ENCODE assay signal across 14 cellular contexts in genomic region chr11:115927823-115928329, GRCh38.
DNase-seq lines count a peak whose midpoint lies in the region; ATAC-seq and TF ChIP-seq lines count a peak whose summit lies in the region.
"Had no signal": no experiment of that assay in that cellular context is flagged by ENCODE, and none has a peak within 500 bp of the region (broad histone marks: within the 10 kb centered on the region; RNA-seq: fewer than 3 reads in every experiment).

No MANE protein-coding gene starts in this region.

- H4K20me1 ChIP-seq in neural progenitor cell (ENCODE audit: low read depth) (no peaks in the 10 kb centered on the region), osteoblast (ENCODE audit: insufficient read depth, low read length) (no peaks in the 10 kb centered on the region)

- intact Hi-C loops in left colon (cut with DNase I, micrococcal nuclease), result no loop called here

- ATAC-seq in GM21619 (IDR thresholded peaks at IDR 0.05; ENCODE audit: unreplicated experiment) (peak; percentile 37), HG03103 (IDR thresholded peaks at IDR 0.05; ENCODE audit: low read depth, unreplicated experiment) (peak; percentile 37), left colon (no peak)
- ATAC-seq: activated CD8-positive, alpha-beta memory T cell treated with anti-CD3 and anti-CD28 coated beads, Interleukin-2, amount 10 ng/mL, durations not matched to agents 7 days and 5 days; CD8-positive, alpha-beta T cell; heart left ventricle had no signal

- DNase-seq in neural progenitor cell (ENCODE audit: low spot score) (no peak), left colon (no peak), WERI-Rb-1 (no peak), osteoblast (ENCODE audit: insufficient read length, low spot score, missing footprints) (no peak), NCI-H748 treated with DMSO at 0.1 percent for 48 hours (lab: John Stamatoyannopoulos, UW) (no peak)
- DNase-seq: activated CD8-positive, alpha-beta memory T cell treated with anti-CD3 and anti-CD28 coated beads, Interleukin-2, amount 10 ng/mL, durations not matched to agents 7 days and 5 days; amygdala; CD8-positive, alpha-beta T cell; heart left ventricle; mesenchymal stem cell; testis had no signal

- no peaks in the 10 kb centered on the region for H3K9me3 Mint-ChIP-seq in neural progenitor cell

- H3K9ac ChIP-seq in neural progenitor cell, result no peak overlapping the region

- H3K79me2 ChIP-seq in neural progenitor cell (ENCODE audit: low read depth) (no peaks in the 10 kb centered on the region), osteoblast (ENCODE audit: insufficient read depth, low read length) (no peaks in the 10 kb centered on the region)

- peaks cover 36% of the 10 kb centered on the region for H3K4me1 Mint-ChIP-seq in neural progenitor cell

- H3K4me3 Mint-ChIP-seq in neural progenitor cell, result no peak overlapping the region
- H3K4me3 Mint-ChIP-seq: activated CD8-positive, alpha-beta memory T cell treated with anti-CD3 and anti-CD28 coated beads, Interleukin-2, amount 10 ng/mL, durations not matched to agents 7 days and 5 days; CD8-positive, alpha-beta T cell had no signal

- H3K27me3 Mint-ChIP-seq in neural progenitor cell (ENCODE audit: insufficient read depth, low read depth), result peaks cover 10% of the 10 kb centered on the region
- H3K27me3 Mint-ChIP-seq: activated CD8-positive, alpha-beta memory T cell treated with anti-CD3 and anti-CD28 coated beads, Interleukin-2, amount 10 ng/mL, durations not matched to agents 7 days and 5 days had no signal

- peak; percentile 35 for TF ChIP-seq POLR2A in GM18951 (IDR thresholded peaks at IDR 0.05; ENCODE audit: extremely low read depth, insufficient read depth, insufficient read length)

- in situ Hi-C loops in GM18951 (cut with MboI; ENCODE audit: low sequenced_read_pairs, unreplicated experiment), result no loop called here

- no peaks in the 10 kb centered on the region for H3K27me3 ChIP-seq in neural progenitor cell
- H3K27me3 ChIP-seq in WERI-Rb-1 (ENCODE audit: insufficient read depth, low read depth, severe bottlenecking), result no peaks in the 10 kb centered on the region
- no peaks in the 10 kb centered on the region for H3K27me3 ChIP-seq in osteoblast (ENCODE audit: insufficient read depth, low read length)
- H3K27me3 ChIP-seq: heart left ventricle, testis had no signal

- no peaks in the 10 kb centered on the region for H3K36me3 ChIP-seq in neural progenitor cell
- no peaks in the 10 kb centered on the region for H3K36me3 ChIP-seq in WERI-Rb-1
- no peaks in the 10 kb centered on the region for H3K36me3 ChIP-seq in osteoblast (ENCODE audit: insufficient read depth, low read length)
- H3K36me3 ChIP-seq: heart left ventricle had no signal

- peak overlapping the region; percentile 42 for H2AFZ ChIP-seq in neural progenitor cell (replicated peaks)
- no peak overlapping the region for H2AFZ ChIP-seq in osteoblast (ENCODE audit: low read length)

- H3F3A ChIP-seq in neural progenitor cell (ENCODE audit: low read depth), result no peaks in the 10 kb centered on the region

- H3K4me1 ChIP-seq in neural progenitor cell (peaks cover 24% of the 10 kb centered on the region), osteoblast (ENCODE audit: insufficient read depth, low read length) (no peaks in the 10 kb centered on the region)
- H3K4me1 ChIP-seq: testis had no signal

- H3K36me3 Mint-ChIP-seq in neural progenitor cell, result no peaks in the 10 kb centered on the region
- H3K36me3 Mint-ChIP-seq: activated CD8-positive, alpha-beta memory T cell treated with anti-CD3 and anti-CD28 coated beads, Interleukin-2, amount 10 ng/mL, durations not matched to agents 7 days and 5 days; CD8-positive, alpha-beta T cell had no signal

- TF ChIP-seq CTCF in neural progenitor cell (IDR thresholded peaks at IDR 0.05) (no peak), WERI-Rb-1 (IDR thresholded peaks at IDR 0.05; ENCODE audit: low read depth, low read length) (no peak), osteoblast (IDR thresholded peaks at IDR 0.05; ENCODE audit: extremely low read depth, low read depth, low read length) (no peak)

- H3K4me3 ChIP-seq in neural progenitor cell, result no peak overlapping the region
- no peak overlapping the region for H3K4me3 ChIP-seq in WERI-Rb-1 (ENCODE audit: low read depth, low read length)
- H3K4me3 ChIP-seq in osteoblast (ENCODE audit: insufficient read depth, low read length), result no peak overlapping the region
- H3K4me3 ChIP-seq: heart left ventricle, testis had no signal

- H3K27ac ChIP-seq in neural progenitor cell (no peak overlapping the region), WERI-Rb-1 (no peak overlapping the region), osteoblast (ENCODE audit: low read depth, low read length) (no peak overlapping the region)
- H3K27ac ChIP-seq: heart left ventricle, testis had no signal

- no peak overlapping the region for H3K4me2 ChIP-seq in neural progenitor cell
- H3K4me2 ChIP-seq in osteoblast (ENCODE audit: insufficient read depth, low read length), result no peak overlapping the region

- no peak overlapping the region for H3K27ac Mint-ChIP-seq in neural progenitor cell
- H3K27ac Mint-ChIP-seq: activated CD8-positive, alpha-beta memory T cell treated with anti-CD3 and anti-CD28 coated beads, Interleukin-2, amount 10 ng/mL, durations not matched to agents 7 days and 5 days; CD8-positive, alpha-beta T cell had no signal

- H3K9me3 ChIP-seq in neural progenitor cell (ENCODE audit: low read depth) (no peaks in the 10 kb centered on the region), WERI-Rb-1 (ENCODE audit: severe bottlenecking) (no peaks in the 10 kb centered on the region), osteoblast (ENCODE audit: low read depth, low read length) (peaks cover 5% of the 10 kb centered on the region)
- H3K9me3 ChIP-seq: heart left ventricle, testis had no signal
